ENCODE assay signal across 8 cellular contexts in the genomic region with DNA sequence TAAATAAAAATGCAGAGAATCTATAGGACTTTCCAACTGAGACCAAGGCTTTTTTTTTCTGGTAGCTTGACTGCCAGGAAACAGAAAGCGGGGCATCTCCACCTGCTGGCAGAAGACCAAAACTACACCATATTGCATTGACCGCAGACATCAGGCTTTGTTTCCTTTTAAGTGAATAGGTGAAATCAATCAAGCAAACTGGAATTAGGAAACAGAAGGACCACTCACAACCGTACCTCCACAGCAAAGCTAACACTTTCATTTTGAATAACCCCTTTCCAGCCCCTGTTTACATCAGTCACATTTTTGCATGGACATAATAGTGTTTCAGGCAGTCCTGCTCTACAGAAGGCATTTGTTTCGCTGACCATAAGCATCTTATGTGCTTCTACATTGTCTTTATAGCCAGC.
DNase-seq lines count a peak whose midpoint lies in the region; ATAC-seq and TF ChIP-seq lines count a peak whose summit lies in the region.

No MANE protein-coding gene starts in this region.

- POLR2A ChIA-PET in A673 (lab: Charles Lee; ENCODE audit: low non-redundant PET), result interaction anchor here (0.6 kb wide), 1 partner anchor 648 kb away, joined by 3 read pairs; no protein-coding TSS in a partner anchor
- POLR2A ChIA-PET in activated CD8-positive, alpha-beta T cell treated with anti-CD3 and anti-CD28 coated beads for 36 hours (lab: Charles Lee), result no interaction called here

- H3K9ac ChIP-seq in neuronal stem cell (ENCODE audit: low read depth, low read length, poor library complexity), result no peak overlapping the region

- no peaks in the 10 kb centered on the region for H3K36me3 ChIP-seq in A673 (ENCODE audit: insufficient read depth, low read length, poor library complexity, severe bottlenecking)
- H3K36me3 ChIP-seq in neuronal stem cell (replicated peaks in 1 of 2; ENCODE audit: control insufficient read depth in 2 of 2, insufficient read depth in 2 of 2, low read length in 2 of 2), result no peaks in the 10 kb centered on the region

- H3K4me3 Mint-ChIP-seq in activated CD8-positive, alpha-beta T cell treated with anti-CD3 and anti-CD28 coated beads for 36 hours, result no peak overlapping the region

- no peaks in the 10 kb centered on the region for H3K79me1 ChIP-seq in neuronal stem cell (ENCODE audit: low read depth, low read length)

- no peak overlapping the region for H4K91ac ChIP-seq in neuronal stem cell (ENCODE audit: low read depth, low read length, poor library complexity)

- no peak overlapping the region for H2BK15ac ChIP-seq in neuronal stem cell (ENCODE audit: low read length)

- H4K8ac ChIP-seq in neuronal stem cell (ENCODE audit: low read depth, low read length), result no peak overlapping the region

- no peak overlapping the region for H3K4me2 ChIP-seq in neuronal stem cell (ENCODE audit: insufficient read depth, low read length, poor library complexity, severe bottlenecking)

- peak; percentile 59 for ATAC-seq in HG02884 (IDR thresholded peaks at IDR 0.05; ENCODE audit: unreplicated experiment)
- ATAC-seq in activated CD8-positive, alpha-beta T cell treated with anti-CD3 and anti-CD28 coated beads for 36 hours, result peak; percentile 60
- no peak for ATAC-seq in HG02759 (IDR thresholded peaks at IDR 0.05; ENCODE audit: unreplicated experiment)

- H3K27me3 ChIP-seq in A673 (replicated peaks; ENCODE audit: insufficient read depth, low read depth, low read length, poor library complexity) (peaks cover 4% of the 10 kb centered on the region), neuronal stem cell (ENCODE audit: control insufficient read depth in 3 of 3, insufficient read depth in 3 of 3, low read depth in 1 of 3, low read length in 3 of 3) (no peaks in the 10 kb centered on the region)

- H2BK5ac ChIP-seq in neuronal stem cell (ENCODE audit: low read length), result no peak overlapping the region

- peaks cover 1% of the 10 kb centered on the region for H3K27me3 Mint-ChIP-seq in activated CD8-positive, alpha-beta T cell treated with anti-CD3 and anti-CD28 coated beads for 36 hours

- H3K4me1 Mint-ChIP-seq in activated CD8-positive, alpha-beta T cell treated with anti-CD3 and anti-CD28 coated beads for 36 hours (ENCODE audit: low read depth), result peaks cover 18% of the 10 kb centered on the region

- intact Hi-C loops in A673 (cut with micrococcal nuclease; ENCODE audit: unreplicated experiment), result loop anchor here (2.0 to 10.0 kb wide), 2 partner anchors 1152 to 1238 kb away; no protein-coding TSS in a partner anchor
- intact Hi-C loops in activated CD8-positive, alpha-beta T cell treated with anti-CD3 and anti-CD28 coated beads for 36 hours (cut with micrococcal nuclease), result loop anchor here (10.0 kb wide), 1 partner anchor 1242 kb away; no protein-coding TSS in a partner anchor

- TF ChIP-seq POLR2A in erythroblast (IDR thresholded peaks at IDR 0.05; ENCODE audit: low read length), result no peak

- no TSS peak for BruUV-seq in A673 (replicated peaks; lab: Mats Ljungman, UMichigan)

- CTCF ChIA-PET in A673 (lab: Charles Lee), result interaction anchor here (0.6 kb wide), 1 partner anchor 251 kb away, joined by 3 read pairs; no protein-coding TSS in a partner anchor
- CTCF ChIA-PET in activated CD8-positive, alpha-beta T cell treated with anti-CD3 and anti-CD28 coated beads for 36 hours (lab: Charles Lee), result interaction anchor here (0.7 to 1.7 kb wide), 11 partner anchors 10 to 1350 kb away, joined by 3 to 7 read pairs (median 3); no protein-coding TSS in a partner anchor

- H3K27ac ChIP-seq in A673 (ENCODE audit: low read depth, low read length, poor library complexity, severe bottlenecking), result no peak overlapping the region
- H3K27ac ChIP-seq in neuronal stem cell (replicated peaks; ENCODE audit: low read length), result no peak overlapping the region

- no peak overlapping the region for H3K14ac ChIP-seq in neuronal stem cell (ENCODE audit: low read length)

- no CpG with 5 or more reads among the region's 4 CpGs for WGBS in neuronal stem cell (ENCODE audit: extremely low coverage in 2 of 2, insufficient read length in 2 of 2, insufficient replicate concordance in 1 of 2), 2 donors

- H3K27ac Mint-ChIP-seq in activated CD8-positive, alpha-beta T cell treated with anti-CD3 and anti-CD28 coated beads for 36 hours, result no peak overlapping the region

- no peak overlapping the region for H2BK12ac ChIP-seq in neuronal stem cell (ENCODE audit: low read length)

- H3K4ac ChIP-seq in neuronal stem cell (ENCODE audit: low read length), result no peak overlapping the region

- no peaks in the 10 kb centered on the region for H3K4me1 ChIP-seq in A673 (ENCODE audit: insufficient read depth, low read length, poor library complexity, severe bottlenecking)
- H3K4me1 ChIP-seq in neuronal stem cell (ENCODE audit: control insufficient read depth in 2 of 2, insufficient read depth in 1 of 2, low read depth in 1 of 2, low read length in 2 of 2), result no peaks in the 10 kb centered on the region

- H2AFZ ChIP-seq in neuronal stem cell (ENCODE audit: low read length), result no peak overlapping the region

- H3K18ac ChIP-seq in neuronal stem cell (ENCODE audit: low read length), result no peak overlapping the region

- H3K9me3 ChIP-seq in A673 (ENCODE audit: low read depth, low read length, poor library complexity, severe bottlenecking) (no peaks in the 10 kb centered on the region), neuronal stem cell (replicated peaks in 1 of 2; ENCODE audit: control insufficient read depth in 2 of 2, insufficient read depth in 1 of 2, low read depth in 1 of 2, low read length in 2 of 2) (no peaks in the 10 kb centered on the region)

- H3K36me3 Mint-ChIP-seq in activated CD8-positive, alpha-beta T cell treated with anti-CD3 and anti-CD28 coated beads for 36 hours (ENCODE audit: low read depth), result no peaks in the 10 kb centered on the region

- H3K9me3 Mint-ChIP-seq in activated CD8-positive, alpha-beta T cell treated with anti-CD3 and anti-CD28 coated beads for 36 hours, result no peaks in the 10 kb centered on the region

- TF ChIP-seq CTCF in A673 (conservative IDR thresholded peaks at IDR 0.05; ENCODE audit: low read depth, low read length) (peak; percentile 80), GM12875 (IDR thresholded peaks at IDR 0.05; ENCODE audit: borderline replicate concordance, insufficient read depth, low read depth, low read length) (peak; percentile 70)
- peak; percentile 53 for TF ChIP-seq CTCF in activated CD8-positive, alpha-beta T cell treated with anti-CD3 and anti-CD28 coated beads for 36 hours (IDR thresholded peaks at IDR 0.05)

- H3K23ac ChIP-seq in neuronal stem cell (ENCODE audit: low read depth, low read length, poor library complexity), result no peak overlapping the region

- H3K4me3 ChIP-seq in A673 (ENCODE audit: low read depth, low read length, poor library complexity, severe bottlenecking), result no peak overlapping the region
- H3K4me3 ChIP-seq in GM12875 (ENCODE audit: low read depth, low read length), result no peak overlapping the region
- no peak overlapping the region for H3K4me3 ChIP-seq in neuronal stem cell (ENCODE audit: low read length in 2 of 2)

- no peak overlapping the region for H2BK120ac ChIP-seq in neuronal stem cell (ENCODE audit: low read depth, low read length)

- H2AK5ac ChIP-seq in neuronal stem cell (ENCODE audit: low read depth, low read length), result no peak overlapping the region

- DNase-seq in A673 (ENCODE audit: low spot score), result peak; percentile 57
- DNase-seq in NCI-H345 (lab: John Stamatoyannopoulos, UW), result peak; percentile 12
- DNase-seq in activated CD8-positive, alpha-beta T cell treated with anti-CD3 and anti-CD28 coated beads for 36 hours, result peak; percentile 56
- DNase-seq in erythroblast (lab: John Stamatoyannopoulos, UW), result peak; percentile 26 to 50
- peak; percentile 42 for DNase-seq in neuronal stem cell (ENCODE audit: low spot score)
